In genomic region chr11:18067372-18067771, GRCh38 we compare ENCODE assay signal across 29 cellular contexts.
"Had no signal": no experiment of that assay in that cellular context is flagged by ENCODE, and none has a peak within 500 bp of the region (broad histone marks: within the 10 kb centered on the region; RNA-seq: fewer than 3 reads in every experiment).

No MANE protein-coding gene starts in this region.

- DNase-seq: activated CD4-positive, alpha-beta memory T cell treated with anti-CD3 and anti-CD28 coated beads for 36 hours; activated CD4-positive, alpha-beta T cell treated with anti-CD3 and anti-CD28 coated beads for 1 hour; activated CD4-positive, alpha-beta T cell treated with anti-CD3 and anti-CD28 coated beads for 48 hours; activated CD8-positive, alpha-beta memory T cell treated with anti-CD3 and anti-CD28 coated beads, Interleukin-2, amount 10 ng/mL, durations not matched to agents 7 days and 5 days; activated CD8-positive, alpha-beta memory T cell treated with anti-CD3 and anti-CD28 coated beads, Interleukin-2, amount 50 U/mL, for 4 hours; activated CD8-positive, alpha-beta T cell treated with anti-CD3 and anti-CD28 coated beads, Interleukin-2, amount 10 ng/mL, durations not matched to agents 7 days and 5 days; activated effector memory CD4-positive, alpha-beta T cell treated with anti-CD3 and anti-CD28 coated beads, Interleukin-2, amount 50 U/mL, for 16 hours; activated naive CD4-positive, alpha-beta T cell treated with anti-CD3 and anti-CD28 coated beads for 36 hours; activated naive CD8-positive, alpha-beta T cell treated with anti-CD3 and anti-CD28 coated beads for 36 hours; activated naive CD8-positive, alpha-beta T cell treated with anti-CD3 and anti-CD28 coated beads, Interleukin-2, amount 50 U/mL, for 24 hours; activated T-cell treated with anti-CD3 and anti-CD28 coated beads, Interleukin-2, amount 50 U/mL, for 1 hour; activated T-cell treated with anti-CD3 and anti-CD28 coated beads, Interleukin-2, amount 50 U/mL, for 48 hours; adrenal gland; amygdala; aorta; body of pancreas; caudate nucleus; cortex of kidney; dermis blood vessel endothelial cell; effector CD4-positive, alpha-beta T cell; effector memory CD8-positive, alpha-beta T cell; erythroblast; foreskin keratinocyte; gastrocnemius medialis; glutamatergic neuron; T-helper 2 cell had no signal

- H3K36me3 ChIP-seq: adrenal gland, gastrocnemius medialis had no signal

- H3K4me1 ChIP-seq: adrenal gland, esophagus muscularis mucosa, foreskin keratinocyte, gastrocnemius medialis had no signal

- FAIRE-seq: colon had no signal

- H3K27me3 ChIP-seq: adrenal gland, body of pancreas, esophagus muscularis mucosa, foreskin keratinocyte, gastrocnemius medialis had no signal

- H3K9me3 ChIP-seq: adrenal gland, body of pancreas, esophagus muscularis mucosa, gastrocnemius medialis had no signal

- ATAC-seq: activated CD8-positive, alpha-beta memory T cell treated with anti-CD3 and anti-CD28 coated beads, Interleukin-2, amount 10 ng/mL, durations not matched to agents 7 days and 5 days; activated CD8-positive, alpha-beta T cell treated with anti-CD3 and anti-CD28 coated beads, Interleukin-2, amount 10 ng/mL, durations not matched to agents 7 days and 5 days; activated naive CD8-positive, alpha-beta T cell treated with anti-CD3 and anti-CD28 coated beads, Interleukin-2, amount 50 U/mL, for 24 hours; body of pancreas; effector memory CD8-positive, alpha-beta T cell; foreskin keratinocyte; gastrocnemius medialis; WTC11 had no signal

- H3K4me3 ChIP-seq: adrenal gland, body of pancreas, esophagus muscularis mucosa, gastrocnemius medialis had no signal

- H3K27ac ChIP-seq: adrenal gland, body of pancreas, esophagus muscularis mucosa, foreskin keratinocyte, gastrocnemius medialis had no signal
